1 cellular context compared by ENCODE assay signal in genomic region chr12:119613319-119613936, GRCh38.
TF ChIP-seq lines count a peak whose summit lies in the region.

No MANE protein-coding gene starts in this region.

TF ChIP-seq in endothelial cell of umbilical vein, 7 proteins besides CTCF, POLR2A, EP300 and RAD21:
- TF ChIP-seq POLR2AphosphoS5 (IDR thresholded peaks at IDR 0.05; ENCODE audit: insufficient read depth, low read depth, low read length) = no peak
- TF ChIP-seq FOS (IDR thresholded peaks at IDR 0.05; ENCODE audit: borderline replicate concordance, insufficient read depth, low read length) = peak; percentile 49
- no peak for TF ChIP-seq EZH2 (IDR thresholded peaks at IDR 0.05; ENCODE audit: borderline replicate concordance, low read depth, low read length, severe bottlenecking)
- TF ChIP-seq JUN (IDR thresholded peaks at IDR 0.05; ENCODE audit: borderline replicate concordance, insufficient read depth, insufficient read length, low read depth) = no peak
